ENCODE assay signal across 8 cellular contexts in genomic region chr7:30771859-30772429, GRCh38. TPM values are rescaled to one million over a fixed set of nuclear protein-coding genes. Genes with fewer than 3 reads are reported as not detected.
DNase-seq lines count a peak whose midpoint lies in the region; ATAC-seq, FAIRE-seq and TF ChIP-seq lines count a peak whose summit lies in the region.

No MANE protein-coding gene starts in this region.

- peak overlapping the region; percentile 70 for H3K9ac ChIP-seq in ES-I3 (ENCODE audit: low read depth, low read length)
- H3K9ac ChIP-seq in neural progenitor cell: peak overlapping the region; percentile 36

- peak overlapping the region; percentile 90 for H2AFZ ChIP-seq in neural progenitor cell (replicated peaks)

- ATAC-seq in RWPE2 (ENCODE audit: low read depth) (peak; percentile 26; the same call in 1 of the 3 replicates), HG03439 (IDR thresholded peaks at IDR 0.05; ENCODE audit: unreplicated experiment) (no peak)

- DNase-seq in H54 (ENCODE audit: insufficient read length, low spot score) (no peak), RWPE2 (ENCODE audit: low spot score) (no peak), neural progenitor cell (ENCODE audit: low spot score) (peak; percentile 19), hypothalamus (lab: John Stamatoyannopoulos, UW) (no peak)
- no peak for DNase-seq in stimulated activated CD4-positive, alpha-beta T cell treated with anti-CD3 and anti-CD28 coated beads, Interleukin-2, amount 100 ng/mL, for 48 hours

- H3K36me3 Mint-ChIP-seq in neural progenitor cell: no peaks in the 10 kb centered on the region

- peak overlapping the region; percentile 51 for H3K4me3 ChIP-seq in RWPE2 (ENCODE audit: severe bottlenecking)
- H3K4me3 ChIP-seq in esophagus (ENCODE audit: low read depth in 1 of 2, low read length in 2 of 2): peak overlapping the region; percentile 66 to 90
- peak overlapping the region; percentile 84 for H3K4me3 ChIP-seq in neural progenitor cell

- H3K27me3 ChIP-seq in RWPE2 (ENCODE audit: insufficient read depth, poor library complexity, severe bottlenecking) (no peaks in the 10 kb centered on the region), esophagus (ENCODE audit: control insufficient read depth in 1 of 2, insufficient read depth in 2 of 2, low read length in 2 of 2) (no peaks in the 10 kb centered on the region), neural progenitor cell (no peaks in the 10 kb centered on the region)

- no peaks in the 10 kb centered on the region for H3K9me3 ChIP-seq in ES-I3 (ENCODE audit: control insufficient read depth, insufficient read depth, low read length)
- no peaks in the 10 kb centered on the region for H3K9me3 ChIP-seq in RWPE2 (ENCODE audit: severe bottlenecking)
- no peaks in the 10 kb centered on the region for H3K9me3 ChIP-seq in esophagus (ENCODE audit: control insufficient read depth in 2 of 2, insufficient read depth in 1 of 2, low read depth in 1 of 2, low read length in 1 of 2)
- no peaks in the 10 kb centered on the region for H3K9me3 ChIP-seq in neural progenitor cell (ENCODE audit: low read depth)

- 3 to 5% methylated on average over 18 of the region's 18 CpGs for WGBS in esophagus, 2 donors

- H3F3A ChIP-seq in neural progenitor cell (ENCODE audit: low read depth): no peaks in the 10 kb centered on the region

- H3K27ac ChIP-seq in RWPE2 (ENCODE audit: poor library complexity, severe bottlenecking): no peak overlapping the region
- peak overlapping the region; percentile 72 to 81 for H3K27ac ChIP-seq in esophagus (ENCODE audit: low read depth in 2 of 2, low read length in 1 of 2)
- H3K27ac ChIP-seq in neural progenitor cell: no peak overlapping the region

- H3K79me2 ChIP-seq in neural progenitor cell (ENCODE audit: low read depth): peaks cover 12% of the 10 kb centered on the region

- peak; percentile 48 for TF ChIP-seq POLR2A in H54 (IDR thresholded peaks at IDR 0.05; ENCODE audit: low read depth, low read length)

- H3K4me3 Mint-ChIP-seq in neural progenitor cell: peak overlapping the region; percentile 96

- peaks cover 13% of the 10 kb centered on the region for H3K4me1 Mint-ChIP-seq in neural progenitor cell

- TF ChIP-seq CTCF in RWPE2 (IDR thresholded peaks at IDR 0.05; ENCODE audit: poor library complexity, severe bottlenecking): no peak
- TF ChIP-seq CTCF in neural progenitor cell (IDR thresholded peaks at IDR 0.05): no peak

- H3K4me1 ChIP-seq in ES-I3 (ENCODE audit: insufficient read depth, low read length) (no peaks in the 10 kb centered on the region), RWPE2 (ENCODE audit: insufficient read depth, poor library complexity, severe bottlenecking) (peaks cover 4% of the 10 kb centered on the region), esophagus (ENCODE audit: control insufficient read depth in 2 of 2, insufficient read depth in 2 of 2, low read length in 1 of 2) (peaks cover 0 to 2% of the 10 kb centered on the region in 2 donors), neural progenitor cell (peaks cover 3% of the 10 kb centered on the region)

- no peaks in the 10 kb centered on the region for H4K20me1 ChIP-seq in neural progenitor cell (ENCODE audit: low read depth)

- peak overlapping the region; percentile 78 for H3K4me2 ChIP-seq in neural progenitor cell

- H3K36me3 ChIP-seq in ES-I3 (ENCODE audit: insufficient read depth, low read length) (no peaks in the 10 kb centered on the region), RWPE2 (ENCODE audit: low read depth) (no peaks in the 10 kb centered on the region), esophagus (ENCODE audit: control insufficient read depth in 2 of 2, insufficient read depth in 2 of 2, low read length in 1 of 2) (no peaks in the 10 kb centered on the region), neural progenitor cell (no peaks in the 10 kb centered on the region)

- H3K27ac Mint-ChIP-seq in neural progenitor cell: peak overlapping the region; percentile 87

- H3K27me3 Mint-ChIP-seq in neural progenitor cell (ENCODE audit: insufficient read depth, low read depth): peaks cover 3% of the 10 kb centered on the region

- no peak for FAIRE-seq in H54 (lab: Jason Lieb, UNC)

- H3K9me3 Mint-ChIP-seq in neural progenitor cell: no peaks in the 10 kb centered on the region

RNA-seq across cellular contexts. Expression of gene MINDY4, which starts 0.7 kb away (rescaled TPM):
- polyA plus RNA-seq in esophagus: 1 to 10 TPM; 1.3 to 1.4 TPM
- 5.2 and 5.9 TPM in 2 replicates for total RNA-seq in neural progenitor cell (ENCODE audit: low replicate concordance)

RNA-seq across cellular contexts. Expression of gene INMT, which starts 20.0 kb away (rescaled TPM):
- polyA plus RNA-seq in esophagus: 1 to 10 TPM; 2.4 to 4.5 TPM
- 5.0 and 7.8 TPM in 2 replicates for total RNA-seq in neural progenitor cell (ENCODE audit: low replicate concordance)

Comparison
In these comparisons a context has a peak if more than half of its experiments do, and no peak if none do; other contexts are left out.
1. H3K27ac ChIP-seq: peak in esophagus (2 of 2); none in RWPE2 (single experiment) and neural progenitor cell (single experiment).
2. Peak in every context shown above with its lines, with median percentiles within 50 percentile points of each other: H3K4me3 ChIP-seq.